ENCODE assay signal across 27 cellular contexts in genomic region chr17:75637561-75637960, GRCh38. TPM values are rescaled to one million over a fixed set of nuclear protein-coding genes. Genes with fewer than 3 reads are reported as not detected.
DNase-seq lines count a peak whose midpoint lies in the region; TF ChIP-seq lines count a peak whose summit lies in the region.
"Had no signal": no experiment of that assay in that cellular context is flagged by ENCODE, and none has a peak within 500 bp of the region (broad histone marks: within the 10 kb centered on the region; RNA-seq: fewer than 3 reads in every experiment).

No MANE protein-coding gene starts in this region.

- H3K27me3 ChIP-seq in layer of hippocampus (ENCODE audit: control insufficient read depth, insufficient read depth, low read length): no peaks in the 10 kb centered on the region
- H3K27me3 ChIP-seq in stomach: no peaks in the 10 kb centered on the region
- H3K27me3 ChIP-seq: adrenal gland had no signal

- H3K27ac Mint-ChIP-seq in chondrocyte (ENCODE audit: unreplicated experiment) (no peak overlapping the region), immature natural killer cell (no peak overlapping the region)
- H3K27ac Mint-ChIP-seq: activated CD4-positive, alpha-beta T cell treated with anti-CD3 and anti-CD28 coated beads for 36 hours; activated CD8-positive, alpha-beta T cell treated with anti-CD3 and anti-CD28 coated beads, Interleukin-2, amount 10 ng/mL, durations not matched to agents 7 days and 5 days; activated naive CD4-positive, alpha-beta T cell treated with anti-CD3 and anti-CD28 coated beads for 36 hours; endodermal cell had no signal

- CTCF ChIA-PET in HEK293 (lab: Yijun Ruan, JAX): interaction anchor here (1.1 to 10.6 kb wide), 8 partner anchors 11 to 111 kb away, joined by 3 to 341 read pairs (median 5); no protein-coding TSS in a partner anchor

- H3K4me3 ChIP-seq in HEK293 (ENCODE audit: low read depth, low read length) (no peak overlapping the region), stomach (peak overlapping the region in 1 of 4 donors; percentile 22)
- H3K4me3 ChIP-seq: adrenal gland, coronary artery, prostate gland had no signal

- TF ChIP-seq POLR2A in stomach (IDR thresholded peaks at IDR 0.05): no peak

- TF ChIP-seq CTCF in HEK293 (tag by site-specific recombination; IDR thresholded peaks at IDR 0.05) (no peak), chondrocyte (IDR thresholded peaks at IDR 0.05) (no peak), stomach (IDR thresholded peaks at IDR 0.05) (no peak)

- WGBS in stomach, 5 donors: 52 to 75% (median 65%) methylated on average over 7 of the region's 7 CpGs; no CpG with 5 or more reads in 1 of the 5 donors

- H3K4me1 Mint-ChIP-seq in chondrocyte (ENCODE audit: low read depth) (peaks cover 18% of the 10 kb centered on the region), immature natural killer cell (peaks cover 1 to 6% of the 10 kb centered on the region in 2 donors)

- intact Hi-C loops in stomach (cut with DNase I; ENCODE audit: low total_unique reads): no loop called here

- H3K4me3 Mint-ChIP-seq in chondrocyte (ENCODE audit: unreplicated experiment) (no peak overlapping the region), immature natural killer cell (no peak overlapping the region)
- H3K4me3 Mint-ChIP-seq: activated CD4-positive, alpha-beta T cell treated with anti-CD3 and anti-CD28 coated beads for 36 hours; activated CD8-positive, alpha-beta T cell treated with anti-CD3 and anti-CD28 coated beads, Interleukin-2, amount 10 ng/mL, durations not matched to agents 7 days and 5 days; activated naive CD4-positive, alpha-beta T cell treated with anti-CD3 and anti-CD28 coated beads for 36 hours; endodermal cell had no signal

- peak; percentile 80 for DNase-seq in chondrocyte (ENCODE audit: low spot score)
- DNase-seq in stomach: peak; percentile 38
- DNase-seq in NCI-H345 (lab: John Stamatoyannopoulos, UW): no peak
- no peak for DNase-seq in superior temporal gyrus (ENCODE audit: extremely low spot score)
- no peak for DNase-seq in cerebellar cortex (ENCODE audit: low spot score)
- DNase-seq in immature natural killer cell: no peak
- DNase-seq: activated CD4-positive, alpha-beta T cell treated with anti-CD3 and anti-CD28 coated beads for 36 hours; activated CD8-positive, alpha-beta T cell treated with anti-CD3 and anti-CD28 coated beads, Interleukin-2, amount 10 ng/mL, durations not matched to agents 7 days and 5 days; activated naive CD4-positive, alpha-beta T cell treated with anti-CD3 and anti-CD28 coated beads for 36 hours; adrenal gland; DMS53; endodermal cell; Kasumi-1; mesendoderm; NCI-H1417 treated with DMSO at 0.1 percent for 48 hours; NCI-H2081 treated with DMSO at 0.1 percent for 48 hours; NCI-H446; NCI-H774; SIG-M5; stimulated activated CD4-positive, alpha-beta T cell treated with anti-CD3 and anti-CD28 coated beads, Interleukin-4, amount 100 ng/mL, for 24 hours; T1000 had no signal

- no peak for TF ChIP-seq EP300 in stomach (IDR thresholded peaks at IDR 0.05)

- H3K27me3 Mint-ChIP-seq in chondrocyte (ENCODE audit: low read depth) (no peaks in the 10 kb centered on the region), immature natural killer cell (ENCODE audit: low read depth in 3 of 3) (peaks cover 0 to 3% (median 3%) of the 10 kb centered on the region in 3 donors)
- H3K27me3 Mint-ChIP-seq: activated CD4-positive, alpha-beta T cell treated with anti-CD3 and anti-CD28 coated beads for 36 hours had no signal

- H3K27ac ChIP-seq in HEK293 (ENCODE audit: extremely low read depth, low read depth, low read length) (no peak overlapping the region), layer of hippocampus (ENCODE audit: low read depth, low read length) (peak overlapping the region; percentile 96), stomach (peak overlapping the region; percentile 87 to 96 (median 89))
- H3K27ac ChIP-seq: adrenal gland, coronary artery, neutrophil, prostate gland, VCaP had no signal

- H3K4me1 ChIP-seq in HEK293 (ENCODE audit: control insufficient read depth, insufficient read depth, low read length) (peaks cover 11% of the 10 kb centered on the region), stomach (peaks cover 73 to 94% (median 89%) of the 10 kb centered on the region in 4 donors)

- H3K36me3 ChIP-seq in HEK293 (ENCODE audit: control insufficient read depth in 2 of 2, insufficient read depth in 1 of 2, low read length in 2 of 2) (peaks cover 0 to 48% of the 10 kb centered on the region in 2 experiments; a peak in 1 of 3 replicates), stomach (peaks cover 0 to 29% (median 21%) of the 10 kb centered on the region in 4 donors)
- H3K36me3 ChIP-seq: adrenal gland, prostate gland had no signal

- POLR2A ChIA-PET in HEK293 (lab: Yijun Ruan, JAX): no interaction called here

- H3K9me3 Mint-ChIP-seq in chondrocyte (ENCODE audit: low read depth) (no peaks in the 10 kb centered on the region), immature natural killer cell (no peaks in the 10 kb centered on the region)
- H3K9me3 Mint-ChIP-seq: activated naive CD4-positive, alpha-beta T cell treated with anti-CD3 and anti-CD28 coated beads for 36 hours; endodermal cell had no signal

- peaks cover 2% of the 10 kb centered on the region for H3K36me3 Mint-ChIP-seq in chondrocyte (ENCODE audit: low read depth)
- no peaks in the 10 kb centered on the region for H3K36me3 Mint-ChIP-seq in immature natural killer cell

- H3K9me3 ChIP-seq in HEK293 (ENCODE audit: control insufficient read depth, insufficient read depth, low read depth, low read length) (no peaks in the 10 kb centered on the region), stomach (no peaks in the 10 kb centered on the region)
- H3K9me3 ChIP-seq: adrenal gland, neutrophil, prostate gland had no signal

TF ChIP-seq in HEK293, 187 proteins besides CTCF, POLR2A, EP300 and RAD21:
- no peak for TF ChIP-seq ZNF416 (tag by site-specific recombination; IDR thresholded peaks at IDR 0.05)
- no peak for TF ChIP-seq SP2 (tag by site-specific recombination; IDR thresholded peaks at IDR 0.05)
- peak; percentile 91 for TF ChIP-seq ZIC2 (tag by site-specific recombination; IDR thresholded peaks at IDR 0.05)

RNA-seq across cellular contexts. Expression of gene SMIM5, which starts 4.3 kb away (rescaled TPM):
- total RNA-seq in chondrocyte: 0.23 to 0.29 TPM in 2 of 3 replicates, not detected in the other
- 10 to 100 TPM in 1 of 5 donors, 1 to 10 TPM in 1, under 1 TPM in 1, not detected in 2; 0.58 to 12.7 (median 3.6) TPM for total RNA-seq in stomach
- polyA plus RNA-seq in stomach: 10 to 100 TPM in 1 of 3 donors, 1 to 10 TPM in 2; 5.9 to 29.5 (median 10.0) TPM
- polyA plus RNA-seq in immature natural killer cell: 1 to 10 TPM in 1 of 3 donors, not detected in 2; 1.1 TPM
- total RNA-seq: activated naive CD4-positive, alpha-beta T cell treated with anti-CD3 and anti-CD28 coated beads for 36 hours had no signal

RNA-seq across cellular contexts. Expression of gene RECQL5, which starts 29.4 kb away (rescaled TPM):
- 20.4 to 30.4 TPM (median 21.1 TPM) in 3 replicates for total RNA-seq in chondrocyte
- 100 to 1,000 TPM in 2 of 5 donors, 10 to 100 TPM in 3; 21.4 to 229 (median 46.7) TPM for total RNA-seq in stomach
- polyA plus RNA-seq in stomach: 10 to 100 TPM; 29.6 to 61.4 (median 50.8) TPM
- polyA plus RNA-seq in immature natural killer cell: 10 to 100 TPM in 2 of 3 donors, 1 to 10 TPM in 1; 7.0 to 18.1 (median 15.5) TPM

RNA-seq across cellular contexts. Expression of gene SAP30BP, which starts 29.6 kb away (rescaled TPM):
- total RNA-seq in chondrocyte (59.9 to 91.8 TPM (median 67.5 TPM) in 3 replicates), stomach (100 to 1,000 TPM in 2 of 5 donors, 10 to 100 TPM in 3; 24.6 to 154 (median 72.9) TPM)
- polyA plus RNA-seq in stomach (10 to 100 TPM; 59.0 to 82.5 (median 72.8) TPM), immature natural killer cell (10 to 100 TPM; 71.5 to 94.2 (median 80.1) TPM)

RNA-seq across cellular contexts. Expression of gene MYO15B, which starts 50.0 kb away (rescaled TPM):
- 15.9 to 20.9 TPM (median 16.0 TPM) in 3 replicates for total RNA-seq in chondrocyte
- 100 to 1,000 TPM; 138 to 515 (median 186) TPM for total RNA-seq in stomach
- 10 to 100 TPM; 67.7 to 82.3 (median 68.5) TPM for polyA plus RNA-seq in stomach
- 1 to 10 TPM in 2 of 3 donors, under 1 TPM in 1; 0.76 to 3.0 (median 2.6) TPM for polyA plus RNA-seq in immature natural killer cell

Comparison
In these comparisons a context has a peak if more than half of its experiments do, and no peak if none do; other contexts are left out.
1. DNase-seq: peak in chondrocyte (single experiment) and stomach (single experiment); none in NCI-H345 (single experiment), superior temporal gyrus (single experiment), cerebellar cortex (single experiment) and immature natural killer cell (0 of 3).